Comparison of ENCODE assay signal across 2 cellular contexts in genomic region chr19:48588670-48589399, GRCh38.
A peak's percentile ranks its signal among the peaks of the same experiment; 100 is the strongest.
TF ChIP-seq lines count a peak whose summit lies in the region.

No MANE protein-coding gene starts in this region.

TF ChIP-seq in HEK293, 187 proteins besides CTCF, POLR2A, EP300 and RAD21 (continued from another document and continues in another):
- TF ChIP-seq ZNF280D (tag by site-specific recombination; IDR thresholded peaks at IDR 0.05) (peak; percentile 99), ZNF692 (tag by site-specific recombination; IDR thresholded peaks at IDR 0.05) (peak; percentile 91), ZNF558 (tag by site-specific recombination; IDR thresholded peaks at IDR 0.05) (0 out of 2 replicates have a peak, but pooled peaks have one; percentile 9), BCL11B (tag by site-specific recombination; IDR thresholded peaks at IDR 0.05; ENCODE audit: low read depth) (peak; percentile 86; the same call in 1 of the 2 replicates), EGR2 (tag by site-specific recombination; IDR thresholded peaks at IDR 0.05; ENCODE audit: low read depth) (peak; percentile 51), ZNF510 (tag by site-specific recombination; IDR thresholded peaks at IDR 0.05; ENCODE audit: insufficient replicate concordance) (no peak), ZNF513 (tag by site-specific recombination; IDR thresholded peaks at IDR 0.05) (no peak), ZNF544 (tag by site-specific recombination; IDR thresholded peaks at IDR 0.05) (no peak), ZNF629 (tag by site-specific recombination; IDR thresholded peaks at IDR 0.05) (peak; percentile 73), KLF1 (tag by site-specific recombination; IDR thresholded peaks at IDR 0.05) (peak; percentile 89), PATZ1 (tag by site-specific recombination; IDR thresholded peaks at IDR 0.05) (peak; percentile 88), ZFP41 (tag by site-specific recombination; IDR thresholded peaks at IDR 0.05; ENCODE audit: borderline replicate concordance) (no peak), ZNF555 (tag by site-specific recombination; conservative IDR thresholded peaks at IDR 0.05) (no peak), GLIS2 (tag by site-specific recombination; IDR thresholded peaks at IDR 0.05) (0 out of 2 replicates have a peak, but pooled peaks have one; percentile 27), YY2 (tag by site-specific recombination; IDR thresholded peaks at IDR 0.05) (no peak), OSR2 (tag by site-specific recombination; IDR thresholded peaks at IDR 0.05) (no peak), ZNF148 (tag by site-specific recombination; IDR thresholded peaks at IDR 0.05; ENCODE audit: borderline replicate concordance) (no peak)

TF ChIP-seq in HepG2, 621 proteins besides CTCF, POLR2A, EP300 and RAD21 (continued from another document and continues in another):
- TF ChIP-seq KMT2A (CRISPR knock-in tag; IDR thresholded peaks at IDR 0.05) (no peak), TAF15 (IDR thresholded peaks at IDR 0.05; ENCODE audit: low read depth, low read length, poor library complexity, severe bottlenecking) (no peak), ZNF414 (CRISPR knock-in tag; IDR thresholded peaks at IDR 0.05) (no peak), REST (IDR thresholded peaks at IDR 0.05; ENCODE audit: borderline replicate concordance in 1 of 2, low read depth in 1 of 2, low read length in 2 of 2) (no peak), ZNF282 (IDR thresholded peaks at IDR 0.05; ENCODE audit: partially characterized antibody) (no peak), ZSCAN21 (CRISPR knock-in tag; IDR thresholded peaks at IDR 0.05; ENCODE audit: borderline replicate concordance) (no peak), KLF9 (CRISPR knock-in tag; IDR thresholded peaks at IDR 0.05; ENCODE audit: low read depth) (no peak), MAF1 (CRISPR knock-in tag; IDR thresholded peaks at IDR 0.05; ENCODE audit: borderline replicate concordance) (no peak), CREB1 (IDR thresholded peaks at IDR 0.05) (no peak), CREB1 (CRISPR knock-in tag; IDR thresholded peaks at IDR 0.05) (no peak), ZBTB38 (CRISPR knock-in tag; IDR thresholded peaks at IDR 0.05) (0 out of 2 replicates have a peak, but pooled peaks have one; percentile 19), ONECUT2 (CRISPR knock-in tag; IDR thresholded peaks at IDR 0.05) (no peak), TAF1 (CRISPR knock-in tag; IDR thresholded peaks at IDR 0.05) (no peak), ZMAT3 (CRISPR knock-in tag; conservative IDR thresholded peaks at IDR 0.05) (no peak), SPEN (CRISPR knock-in tag; IDR thresholded peaks at IDR 0.05; ENCODE audit: low read depth) (no peak), ZNF703 (CRISPR knock-in tag; IDR thresholded peaks at IDR 0.05; ENCODE audit: borderline replicate concordance) (no peak), TFDP2 (CRISPR knock-in tag; IDR thresholded peaks at IDR 0.05) (0 out of 2 replicates have a peak, but pooled peaks have one; percentile 43), ZNF562 (CRISPR knock-in tag; IDR thresholded peaks at IDR 0.05; ENCODE audit: borderline replicate concordance) (no peak), PITX1 (CRISPR knock-in tag; IDR thresholded peaks at IDR 0.05) (peak; percentile 58; the same call in 1 of the 2 replicates), RNF2 (conservative IDR thresholded peaks at IDR 0.05; ENCODE audit: low read depth) (no peak), STAT5B (CRISPR knock-in tag; IDR thresholded peaks at IDR 0.05) (no peak), ZFX (CRISPR knock-in tag; IDR thresholded peaks at IDR 0.05; ENCODE audit: low read depth) (no peak), ZBTB34 (CRISPR knock-in tag; IDR thresholded peaks at IDR 0.05) (no peak), TBP (CRISPR knock-in tag; IDR thresholded peaks at IDR 0.05) (no peak), SNAI1 (CRISPR knock-in tag; IDR thresholded peaks at IDR 0.05; ENCODE audit: borderline replicate concordance) (no peak), MED1 (CRISPR knock-in tag; IDR thresholded peaks at IDR 0.05) (0 out of 2 replicates have a peak, but pooled peaks have one; percentile 24), UBTF (CRISPR knock-in tag; IDR thresholded peaks at IDR 0.05) (peak; percentile 62), KDM5A (IDR thresholded peaks at IDR 0.05; ENCODE audit: borderline replicate concordance, low read length) (no peak), NFKB2 (CRISPR knock-in tag; IDR thresholded peaks at IDR 0.05; ENCODE audit: borderline replicate concordance) (no peak; the same call in 1 of the 2 replicates), ZFP37 (CRISPR knock-in tag; IDR thresholded peaks at IDR 0.05; ENCODE audit: borderline replicate concordance) (no peak), DNMT3B (CRISPR knock-in tag; conservative IDR thresholded peaks at IDR 0.05) (no peak), ZNF275 (CRISPR knock-in tag; IDR thresholded peaks at IDR 0.05; ENCODE audit: borderline replicate concordance) (no peak), HOXD1 (CRISPR knock-in tag; IDR thresholded peaks at IDR 0.05) (no peak), BCLAF1 (IDR thresholded peaks at IDR 0.05) (no peak), HHEX (CRISPR knock-in tag; IDR thresholded peaks at IDR 0.05) (no peak), HNRNPL (IDR thresholded peaks at IDR 0.05; ENCODE audit: low read depth, low read length) (no peak), ZNF572 (CRISPR knock-in tag; IDR thresholded peaks at IDR 0.05) (no peak), SAFB2 (CRISPR knock-in tag; IDR thresholded peaks at IDR 0.05; ENCODE audit: borderline replicate concordance, low read depth) (no peak), ZBED4 (CRISPR knock-in tag; IDR thresholded peaks at IDR 0.05; ENCODE audit: borderline replicate concordance) (no peak), RARG (CRISPR knock-in tag; IDR thresholded peaks at IDR 0.05; ENCODE audit: low read depth) (no peak), FLYWCH1 (CRISPR knock-in tag; IDR thresholded peaks at IDR 0.05) (no peak), BCL6 (CRISPR knock-in tag; IDR thresholded peaks at IDR 0.05) (no peak)
